ENCODE assay signal across 29 cellular contexts in genomic region chr1:2975466-2976179, GRCh38. TPM values are rescaled to one million over a fixed set of nuclear protein-coding genes. Genes with fewer than 3 reads are reported as not detected.
A peak's percentile ranks its signal among the peaks of the same experiment; 100 is the strongest.
DNase-seq lines count a peak whose midpoint lies in the region; ATAC-seq and TF ChIP-seq lines count a peak whose summit lies in the region.
"Had no signal": no experiment of that assay in that cellular context is flagged by ENCODE, and none has a peak within 500 bp of the region (broad histone marks: within the 10 kb centered on the region; RNA-seq: fewer than 3 reads in every experiment).

No MANE protein-coding gene starts in this region.

- peak; percentile 1 for DNase-seq in NCI-H2171 treated with DMSO at 0.1 percent for 48 hours (lab: John Stamatoyannopoulos, UW)
- no peak for DNase-seq in NCI-H2171 (lab: John Stamatoyannopoulos, UW)
- peak; percentile 58 for DNase-seq in RWPE2 (ENCODE audit: low spot score)
- DNase-seq in left lobe of liver (ENCODE audit: low spot score) = peak; percentile 43
- DNase-seq in stromal cell of bone marrow (ENCODE audit: low read depth) = peak; percentile 3
- no peak for DNase-seq in dermis blood vessel endothelial cell
- DNase-seq in activated naive CD4-positive, alpha-beta T cell treated with anti-CD3 and anti-CD28 coated beads, Interleukin-2, amount 50 U/mL, for 16 hours = no peak
- DNase-seq: activated CD8-positive, alpha-beta T cell treated with anti-CD3 and anti-CD28 coated beads for 36 hours; activated T-cell treated with anti-CD3 and anti-CD28 coated beads, Interleukin-2, amount 50 U/mL, for 1 hour; effector CD4-positive, alpha-beta T cell; glutamatergic neuron; kidney; lower lobe of right lung; natural killer cell; NCI-H1048; NCI-H187 treated with DMSO at 0.1 percent for 48 hours; NCI-H69; spleen; stimulated activated CD4-positive, alpha-beta T cell treated with anti-CD3 and anti-CD28 coated beads, Interleukin-2, amount 100 ng/mL, for 48 hours had no signal

- no peaks in the 10 kb centered on the region for H3K27me3 ChIP-seq in RWPE2 (ENCODE audit: insufficient read depth, poor library complexity, severe bottlenecking)
- H3K27me3 ChIP-seq: ovary, vagina had no signal

- H3K36me3 ChIP-seq in RWPE2 (ENCODE audit: low read depth) = no peaks in the 10 kb centered on the region
- H3K36me3 ChIP-seq: HAP-1, lower lobe of right lung, ovary, spleen, vagina had no signal

- no peak for ATAC-seq in RWPE2 (ENCODE audit: low read depth)
- ATAC-seq in left lobe of liver = no peak
- ATAC-seq in GM19397 (IDR thresholded peaks at IDR 0.05; ENCODE audit: unreplicated experiment) = no peak
- ATAC-seq: activated CD4-positive, CD25-positive, alpha-beta regulatory T cell treated with anti-CD3 and anti-CD28 coated beads, Interleukin-2, amount 50 U/mL, for 24 hours; activated CD8-positive, alpha-beta T cell treated with anti-CD3 and anti-CD28 coated beads for 36 hours; lower lobe of right lung; natural killer cell had no signal

- TF ChIP-seq CTCF in RWPE2 (IDR thresholded peaks at IDR 0.05; ENCODE audit: poor library complexity, severe bottlenecking) = no peak

- no peak overlapping the region for H3K27ac ChIP-seq in RWPE2 (ENCODE audit: poor library complexity, severe bottlenecking)
- H3K27ac ChIP-seq: 22Rv1, epithelial cell of prostate, lower lobe of right lung, ovary, spleen, vagina had no signal

- no peaks in the 10 kb centered on the region for H3K4me1 ChIP-seq in RWPE2 (ENCODE audit: insufficient read depth, poor library complexity, severe bottlenecking)
- H3K4me1 ChIP-seq: HAP-1, lower lobe of right lung, vagina had no signal

- H3K9me3 ChIP-seq in RWPE2 (ENCODE audit: severe bottlenecking) = no peaks in the 10 kb centered on the region
- H3K9me3 ChIP-seq: HAP-1, lower lobe of right lung, ovary, spleen, vagina had no signal

- H3K4me3 ChIP-seq in RWPE2 (ENCODE audit: severe bottlenecking) = no peak overlapping the region
- H3K4me3 ChIP-seq: HAP-1, lower lobe of right lung, ovary, spleen, vagina had no signal

RNA-seq across cellular contexts. Expression of gene ACTRT2, which starts 45.6 kb away (rescaled TPM):
- total RNA-seq in left lobe of liver = not detected
- total RNA-seq in dermis blood vessel endothelial cell = not detected in 2 replicates
- total RNA-seq: activated CD8-positive, alpha-beta T cell treated with anti-CD3 and anti-CD28 coated beads for 36 hours; cerebellum; kidney; lower lobe of right lung; mononuclear cell; natural killer cell; ovary; SK-MEL-5; spleen; vagina had no signal

Comparison
In these comparisons a context has a peak if more than half of its experiments do, and no peak if none do; other contexts are left out.
1. DNase-seq: peak in NCI-H2171 treated with DMSO at 0.1 percent for 48 hours (single experiment), RWPE2 (single experiment), left lobe of liver (single experiment) and stromal cell of bone marrow (single experiment); none in NCI-H2171 (single experiment), dermis blood vessel endothelial cell (single experiment) and activated naive CD4-positive, alpha-beta T cell treated with anti-CD3 and anti-CD28 coated beads, Interleukin-2, amount 50 U/mL, for 16 hours (single experiment).